27 cellular contexts compared by ENCODE assay signal in the genomic region with DNA sequence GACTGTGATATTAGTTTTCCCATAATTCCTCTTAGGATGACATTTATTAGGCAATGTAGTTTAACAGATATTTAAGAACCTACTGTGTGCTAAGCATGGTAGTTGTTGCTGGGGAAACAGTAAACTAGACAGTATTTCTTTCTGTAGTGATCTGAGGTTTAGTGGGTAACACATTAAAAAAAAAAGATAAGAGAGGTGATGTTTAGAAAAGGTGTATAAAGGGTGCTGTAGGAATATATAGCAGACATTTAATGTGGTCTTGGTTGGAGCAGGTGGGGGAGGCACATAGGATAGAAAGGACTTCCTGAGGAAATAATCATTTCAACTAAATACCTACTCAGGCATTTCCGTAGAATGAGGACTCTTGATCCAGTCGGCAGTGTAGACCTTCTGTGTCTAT. TPM values are rescaled to one million over a fixed set of nuclear protein-coding genes. Genes with fewer than 3 reads are reported as not detected.
A peak's percentile ranks its signal among the peaks of the same experiment; 100 is the strongest.
DNase-seq lines count a peak whose midpoint lies in the region; ATAC-seq and TF ChIP-seq lines count a peak whose summit lies in the region.
"Had no signal": no experiment of that assay in that cellular context is flagged by ENCODE, and none has a peak within 500 bp of the region (broad histone marks: within the 10 kb centered on the region; RNA-seq: fewer than 3 reads in every experiment).

No MANE protein-coding gene starts in this region.

- H3F3A ChIP-seq in Loucy (ENCODE audit: low read depth) = no peaks in the 10 kb centered on the region

- H3K9me3 ChIP-seq in Loucy (ENCODE audit: insufficient read depth, low read depth, low read length) (no peaks in the 10 kb centered on the region), endodermal cell (ENCODE audit: control insufficient read depth, low read length) (no peaks in the 10 kb centered on the region)
- H3K9me3 ChIP-seq: BE2C, gastrocnemius medialis, lower lobe of right lung, Peyer's patch, tibial artery had no signal

- no peaks in the 10 kb centered on the region for H3K9me2 ChIP-seq in Loucy (replicated peaks; ENCODE audit: low read depth, low read length)

- no peak overlapping the region for H3K9ac ChIP-seq in Loucy (ENCODE audit: low read depth, low read length, poor library complexity, severe bottlenecking)
- H3K9ac ChIP-seq in endodermal cell (ENCODE audit: extremely low read depth, low read length, poor library complexity, severe bottlenecking) = no peak overlapping the region
- H3K9ac ChIP-seq: parathyroid adenoma had no signal

- peak overlapping the region; percentile 59 for H3K4me2 ChIP-seq in Loucy (ENCODE audit: low read depth, low read length, poor library complexity, severe bottlenecking)

- ATAC-seq in HG02884 (IDR thresholded peaks at IDR 0.05; ENCODE audit: unreplicated experiment) = no peak
- ATAC-seq: gastrocnemius medialis, lower lobe of right lung, right cardiac atrium had no signal

- 94 to 100% methylated on average over 2 of the region's 2 CpGs for whole genome bisulfite sequencing in endodermal cell (ENCODE audit: insufficient coverage in 1 of 2, insufficient read length in 1 of 2), 2 experiments

- peaks cover 58% of the 10 kb centered on the region for H3K4me1 Mint-ChIP-seq in activated CD4-positive, alpha-beta memory T cell treated with anti-CD3 and anti-CD28 coated beads, Interleukin-2, amount 10 ng/mL, durations not matched to agents 7 days and 5 days
- H3K4me1 Mint-ChIP-seq in activated CD4-positive, alpha-beta memory T cell treated with anti-CD3 and anti-CD28 coated beads for 36 hours (ENCODE audit: low read depth) = peaks cover 30% of the 10 kb centered on the region
- peaks cover 33% of the 10 kb centered on the region for H3K4me1 Mint-ChIP-seq in CD14-positive monocyte
- no peaks in the 10 kb centered on the region for H3K4me1 Mint-ChIP-seq in endodermal cell

- intact Hi-C loops in activated CD4-positive, alpha-beta memory T cell treated with anti-CD3 and anti-CD28 coated beads for 36 hours (cut with micrococcal nuclease) = no loop called here
- intact Hi-C loops in CD14-positive monocyte (cut with micrococcal nuclease) = no loop called here
- intact Hi-C loops in posterior vena cava (cut with DNase I) = no loop called here

- no peak for DNase-seq in activated CD4-positive, alpha-beta memory T cell treated with anti-CD3 and anti-CD28 coated beads, Interleukin-2, amount 10 ng/mL, durations not matched to agents 7 days and 5 days
- no peak for DNase-seq in activated CD4-positive, alpha-beta memory T cell treated with anti-CD3 and anti-CD28 coated beads for 36 hours
- DNase-seq in CD14-positive monocyte (ENCODE audit: low spot score) (no peak), endodermal cell (no peak), SW480 (ENCODE audit: low spot score) (no peak), posterior vena cava (ENCODE audit: low spot score) (no peak)
- DNase-seq: aorta; BE2C; DND-41; gastrocnemius medialis; IMR-90; lower lobe of right lung; NCI-H1105; NCI-H1930; NCI-H524; NK-92 treated with Interleukin-12 subunit alpha and Interleukin-12 subunit beta, amount 100 ng/mL, for 24 hours; Peyer's patch; right cardiac atrium; stimulated activated CD4-positive, alpha-beta T cell treated with anti-CD3 and anti-CD28 coated beads, Interleukin-2, amount 100 ng/mL, for 24 hours; SW 1271; tibial artery had no signal

- H3K36me3 Mint-ChIP-seq in activated CD4-positive, alpha-beta memory T cell treated with anti-CD3 and anti-CD28 coated beads, Interleukin-2, amount 10 ng/mL, durations not matched to agents 7 days and 5 days (ENCODE audit: low read depth) = peaks cover 76% of the 10 kb centered on the region
- peaks cover 32% of the 10 kb centered on the region for H3K36me3 Mint-ChIP-seq in activated CD4-positive, alpha-beta memory T cell treated with anti-CD3 and anti-CD28 coated beads for 36 hours
- peaks cover 22 to 37% of the 10 kb centered on the region in 2 donors for H3K36me3 Mint-ChIP-seq in CD14-positive monocyte
- H3K36me3 Mint-ChIP-seq in endodermal cell (ENCODE audit: low read depth) = peaks cover 42% of the 10 kb centered on the region

- H3K27me3 ChIP-seq in Loucy (ENCODE audit: insufficient read depth, low read length, poor library complexity, severe bottlenecking) (no peaks in the 10 kb centered on the region), endodermal cell (ENCODE audit: control insufficient read depth, insufficient read depth, low read length, poor library complexity, severe bottlenecking) (no peaks in the 10 kb centered on the region)
- H3K27me3 ChIP-seq: BE2C, cardiac muscle cell, gastrocnemius medialis, Peyer's patch, tibial artery had no signal

- CTCF ChIA-PET in activated CD4-positive, alpha-beta memory T cell treated with anti-CD3 and anti-CD28 coated beads, Interleukin-2, amount 10 ng/mL, durations not matched to agents 7 days and 5 days (lab: Charles Lee) = no interaction called here
- CTCF ChIA-PET in activated CD4-positive, alpha-beta memory T cell treated with anti-CD3 and anti-CD28 coated beads for 36 hours (lab: Charles Lee) = interaction anchor here (0.6 to 1.1 kb wide), 2 partner anchors 88 to 90 kb away, joined by 3 to 4 read pairs; no protein-coding TSS in a partner anchor

- H3K27ac Mint-ChIP-seq in activated CD4-positive, alpha-beta memory T cell treated with anti-CD3 and anti-CD28 coated beads, Interleukin-2, amount 10 ng/mL, durations not matched to agents 7 days and 5 days = peak overlapping the region; percentile 17
- no peak overlapping the region for H3K27ac Mint-ChIP-seq in activated CD4-positive, alpha-beta memory T cell treated with anti-CD3 and anti-CD28 coated beads for 36 hours
- H3K27ac Mint-ChIP-seq in CD14-positive monocyte (peak overlapping the region in 4 of 7 donors; percentile 24 to 67 (median 56)), endodermal cell (peak overlapping the region; percentile 75)
- H3K27ac Mint-ChIP-seq: activated naive CD4-positive, alpha-beta T cell treated with anti-CD3 and anti-CD28 coated beads, Interleukin-2, amount 50 U/mL, for 24 hours had no signal

- peaks cover 29% of the 10 kb centered on the region for H3K4me1 ChIP-seq in Loucy (ENCODE audit: insufficient read depth, low read length, poor library complexity, severe bottlenecking)
- no peaks in the 10 kb centered on the region for H3K4me1 ChIP-seq in endodermal cell (ENCODE audit: control insufficient read depth, insufficient read depth, low read length)
- H3K4me1 ChIP-seq: BE2C, gastrocnemius medialis, lower lobe of right lung, parathyroid adenoma, Peyer's patch, tibial artery had no signal

- peaks cover 88% of the 10 kb centered on the region for H3K79me2 ChIP-seq in Loucy (ENCODE audit: insufficient read depth, low read length)

- peaks cover 38% of the 10 kb centered on the region; the same call in 1 of the 2 replicates for H3K36me3 ChIP-seq in Loucy (ENCODE audit: insufficient read depth, low read length)
- peaks cover 45% of the 10 kb centered on the region for H3K36me3 ChIP-seq in endodermal cell (ENCODE audit: control insufficient read depth, insufficient read depth, low read length)
- H3K36me3 ChIP-seq: gastrocnemius medialis, lower lobe of right lung, Peyer's patch, tibial artery had no signal

- H2AFZ ChIP-seq in Loucy (ENCODE audit: low read length) = no peak overlapping the region
- H2AFZ ChIP-seq: parathyroid adenoma had no signal

- H3K27me3 Mint-ChIP-seq in activated CD4-positive, alpha-beta memory T cell treated with anti-CD3 and anti-CD28 coated beads, Interleukin-2, amount 10 ng/mL, durations not matched to agents 7 days and 5 days = no peaks in the 10 kb centered on the region
- no peaks in the 10 kb centered on the region for H3K27me3 Mint-ChIP-seq in activated CD4-positive, alpha-beta memory T cell treated with anti-CD3 and anti-CD28 coated beads for 36 hours
- H3K27me3 Mint-ChIP-seq in CD14-positive monocyte (ENCODE audit: low read depth in 3 of 3) (no peaks in the 10 kb centered on the region), endodermal cell (ENCODE audit: insufficient read depth) (no peaks in the 10 kb centered on the region)
- H3K27me3 Mint-ChIP-seq: activated naive CD4-positive, alpha-beta T cell treated with anti-CD3 and anti-CD28 coated beads, Interleukin-2, amount 50 U/mL, for 24 hours had no signal

- H3K27ac ChIP-seq in endodermal cell (ENCODE audit: low read depth, low read length) = no peak overlapping the region
- H3K27ac ChIP-seq: cardiac muscle cell, coronary artery, gastrocnemius medialis, lower lobe of right lung, parathyroid adenoma, Peyer's patch, tibial artery had no signal

- H3K4me3 Mint-ChIP-seq in activated CD4-positive, alpha-beta memory T cell treated with anti-CD3 and anti-CD28 coated beads, Interleukin-2, amount 10 ng/mL, durations not matched to agents 7 days and 5 days = no peak overlapping the region
- no peak overlapping the region for H3K4me3 Mint-ChIP-seq in activated CD4-positive, alpha-beta memory T cell treated with anti-CD3 and anti-CD28 coated beads for 36 hours
- H3K4me3 Mint-ChIP-seq in CD14-positive monocyte = no peak overlapping the region
- no peak overlapping the region for H3K4me3 Mint-ChIP-seq in endodermal cell
- H3K4me3 Mint-ChIP-seq: activated naive CD4-positive, alpha-beta T cell treated with anti-CD3 and anti-CD28 coated beads, Interleukin-2, amount 50 U/mL, for 24 hours had no signal

- POLR2A ChIA-PET in activated CD4-positive, alpha-beta memory T cell treated with anti-CD3 and anti-CD28 coated beads, Interleukin-2, amount 10 ng/mL, durations not matched to agents 7 days and 5 days (lab: Charles Lee) = interaction anchor here (2.8 kb wide), 1 partner anchor 13 kb away, joined by 19 read pairs; a partner anchor contains a TSS
- POLR2A ChIA-PET in activated CD4-positive, alpha-beta memory T cell treated with anti-CD3 and anti-CD28 coated beads for 36 hours (lab: Charles Lee) = no interaction called here

- H4K20me1 ChIP-seq in Loucy (ENCODE audit: insufficient read depth, low read length, poor library complexity, severe bottlenecking) = peaks cover 36% of the 10 kb centered on the region

- peak overlapping the region; percentile 31 for H3K4me3 ChIP-seq in Loucy (ENCODE audit: low read length, poor library complexity, severe bottlenecking)
- no peak overlapping the region for H3K4me3 ChIP-seq in endodermal cell (ENCODE audit: low read length)
- H3K4me3 ChIP-seq: cardiac muscle cell, coronary artery, gastrocnemius medialis, lower lobe of right lung, Peyer's patch, tibial artery had no signal

- TF ChIP-seq CTCF in CD14-positive monocyte (IDR thresholded peaks at IDR 0.05) = no peak
- no peak for TF ChIP-seq CTCF in Loucy (conservative IDR thresholded peaks at IDR 0.05; ENCODE audit: low read length)
- TF ChIP-seq CTCF in endodermal cell (conservative IDR thresholded peaks at IDR 0.05) = no peak

- no peaks in the 10 kb centered on the region for H3K9me3 Mint-ChIP-seq in activated CD4-positive, alpha-beta memory T cell treated with anti-CD3 and anti-CD28 coated beads, Interleukin-2, amount 10 ng/mL, durations not matched to agents 7 days and 5 days
- H3K9me3 Mint-ChIP-seq in activated CD4-positive, alpha-beta memory T cell treated with anti-CD3 and anti-CD28 coated beads for 36 hours = no peaks in the 10 kb centered on the region
- no peaks in the 10 kb centered on the region for H3K9me3 Mint-ChIP-seq in CD14-positive monocyte
- peaks cover 9% of the 10 kb centered on the region for H3K9me3 Mint-ChIP-seq in endodermal cell
- H3K9me3 Mint-ChIP-seq: activated naive CD4-positive, alpha-beta T cell treated with anti-CD3 and anti-CD28 coated beads, Interleukin-2, amount 50 U/mL, for 24 hours had no signal

RNA-seq across cellular contexts. Expression of a gene that starts 11.9 kb away (rescaled TPM):
- total RNA-seq in activated CD4-positive, alpha-beta memory T cell treated with anti-CD3 and anti-CD28 coated beads, Interleukin-2, amount 10 ng/mL, durations not matched to agents 7 days and 5 days = 10 to 100 TPM; 78.5 to 79.5 TPM
- 10 to 100 TPM; 56.3 to 57.3 TPM for total RNA-seq in activated CD4-positive, alpha-beta memory T cell treated with anti-CD3 and anti-CD28 coated beads for 36 hours
- under 1 TPM; 0.40 to 0.55 TPM for polyA plus RNA-seq in CD14-positive monocyte
- total RNA-seq in endodermal cell (10 to 100 TPM; 36.5 to 55.7 TPM), posterior vena cava (1 to 10 TPM in 1 of 2 donors, under 1 TPM in 1; 0.67 to 1.1 TPM)
- polyA plus RNA-seq in endodermal cell (2013, experiment 1 of 2) = 63.2 TPM
- polyA plus RNA-seq in endodermal cell (2013, experiment 2 of 2) = 71.0 TPM

RNA-seq across cellular contexts. Expression of a gene that starts 30.9 kb away (rescaled TPM):
- total RNA-seq in activated CD4-positive, alpha-beta memory T cell treated with anti-CD3 and anti-CD28 coated beads, Interleukin-2, amount 10 ng/mL, durations not matched to agents 7 days and 5 days = 10 to 100 TPM; 24.6 to 27.9 TPM
- 10 to 100 TPM; 32.3 to 40.1 TPM for total RNA-seq in activated CD4-positive, alpha-beta memory T cell treated with anti-CD3 and anti-CD28 coated beads for 36 hours
- 10 to 100 TPM; 15.6 to 21.8 TPM for polyA plus RNA-seq in CD14-positive monocyte
- 10 to 100 TPM; 56.3 to 63.3 TPM for total RNA-seq in endodermal cell
- polyA plus RNA-seq in endodermal cell (2013, experiment 1 of 2) = 22.8 TPM
- 21.8 TPM for polyA plus RNA-seq in endodermal cell (2013, experiment 2 of 2)
- 10 to 100 TPM; 40.1 to 45.6 TPM for total RNA-seq in posterior vena cava

Comparison
In these comparisons a context has a peak if more than half of its experiments do, and no peak if none do; other contexts are left out.
1. RNA of a gene that starts 11.9 kb away (total RNA-seq): 78.5 to 79.5 TPM in activated CD4-positive, alpha-beta memory T cell treated with anti-CD3 and anti-CD28 coated beads, Interleukin-2, amount 10 ng/mL, durations not matched to agents 7 days and 5 days, 56.3 to 57.3 TPM in activated CD4-positive, alpha-beta memory T cell treated with anti-CD3 and anti-CD28 coated beads for 36 hours and 36.5 to 55.7 TPM in endodermal cell; 0.67 to 1.1 TPM in posterior vena cava; every median in the first group is over 10 times any median in the second.